16 cellular contexts compared by ENCODE assay signal in the genomic region with DNA sequence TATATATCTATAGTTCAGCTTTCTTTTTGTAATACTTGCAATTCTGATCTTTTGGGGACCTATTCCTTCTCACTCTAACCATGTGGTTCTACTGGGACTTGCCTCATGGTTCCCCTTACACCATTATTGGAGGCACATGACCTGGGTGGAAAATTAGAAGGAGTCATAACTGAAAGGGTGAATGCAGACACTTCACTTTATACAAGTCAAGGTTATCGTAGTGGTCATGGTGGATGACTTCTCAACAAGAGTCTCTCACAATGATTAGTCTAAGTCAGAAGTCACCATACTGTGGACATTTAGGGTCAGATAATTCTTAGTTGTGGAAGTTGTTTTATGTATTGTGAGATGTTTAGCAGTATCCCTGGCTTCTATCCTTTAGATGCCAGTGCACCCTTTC. TPM values are rescaled to one million over a fixed set of nuclear protein-coding genes. Genes with fewer than 3 reads are reported as not detected.
DNase-seq lines count a peak whose midpoint lies in the region; ATAC-seq and TF ChIP-seq lines count a peak whose summit lies in the region.
"Had no signal": no experiment of that assay in that cellular context is flagged by ENCODE, and none has a peak within 500 bp of the region (broad histone marks: within the 10 kb centered on the region; RNA-seq: fewer than 3 reads in every experiment).

No MANE protein-coding gene starts in this region.

- H4K20me1 ChIP-seq in GM23248 (ENCODE audit: insufficient read depth): no peaks in the 10 kb centered on the region

- H3K27me3 Mint-ChIP-seq in activated CD8-positive, alpha-beta T cell treated with anti-CD3 and anti-CD28 coated beads for 36 hours: no peaks in the 10 kb centered on the region
- H3K27me3 Mint-ChIP-seq in activated CD8-positive, alpha-beta T cell treated with anti-CD3 and anti-CD28 coated beads, Interleukin-2, amount 10 ng/mL, durations not matched to agents 7 days and 5 days (ENCODE audit: low read depth): no peaks in the 10 kb centered on the region
- no peaks in the 10 kb centered on the region for H3K27me3 Mint-ChIP-seq in stimulated activated naive CD8-positive, alpha-beta T cell treated with anti-CD3 and anti-CD28 coated beads, Interleukin-15, amount 100 ng/mL, for 72 hours
- H3K27me3 Mint-ChIP-seq: CD4-positive, alpha-beta memory T cell had no signal

- peak; percentile 42 for ATAC-seq in activated CD8-positive, alpha-beta T cell treated with anti-CD3 and anti-CD28 coated beads for 36 hours
- ATAC-seq in activated CD8-positive, alpha-beta T cell treated with anti-CD3 and anti-CD28 coated beads, Interleukin-2, amount 10 ng/mL, durations not matched to agents 7 days and 5 days: no peak
- ATAC-seq in HG03354 (IDR thresholded peaks at IDR 0.05; ENCODE audit: poor library complexity, severe bottlenecking, unreplicated experiment) (peak; percentile 54), HG03460 (IDR thresholded peaks at IDR 0.05; ENCODE audit: unreplicated experiment) (no peak)
- ATAC-seq in stimulated activated naive CD8-positive, alpha-beta T cell treated with anti-CD3 and anti-CD28 coated beads, Interleukin-15, amount 100 ng/mL, for 72 hours: peak; percentile 45

- H3K36me3 ChIP-seq in GM23248 (ENCODE audit: low read depth): no peaks in the 10 kb centered on the region
- H3K36me3 ChIP-seq: right atrium auricular region, upper lobe of left lung had no signal

- WGBS in GM23248 (ENCODE audit: low coverage in 1 of 2, low lambda C conversion rate in 2 of 2, missing lambda C conversion rate in 2 of 2), 2 experiments: 88 to 100% methylated on average over 1 of the region's 1 CpG

- no peak overlapping the region for H3K27ac Mint-ChIP-seq in activated CD8-positive, alpha-beta T cell treated with anti-CD3 and anti-CD28 coated beads for 36 hours
- no peak overlapping the region for H3K27ac Mint-ChIP-seq in activated CD8-positive, alpha-beta T cell treated with anti-CD3 and anti-CD28 coated beads, Interleukin-2, amount 10 ng/mL, durations not matched to agents 7 days and 5 days
- no peak overlapping the region for H3K27ac Mint-ChIP-seq in stimulated activated naive CD8-positive, alpha-beta T cell treated with anti-CD3 and anti-CD28 coated beads, Interleukin-15, amount 100 ng/mL, for 72 hours
- H3K27ac Mint-ChIP-seq: CD4-positive, alpha-beta memory T cell; nephron progenitor cell; T-helper 1 cell treated with Interleukin-12 subunit alpha and Interleukin-12 subunit beta and Interleukin-4 antibody, amounts not matched to agents 30 μg/mL and 1 μg/mL, for 36 hours had no signal

- H3K36me3 Mint-ChIP-seq in activated CD8-positive, alpha-beta T cell treated with anti-CD3 and anti-CD28 coated beads for 36 hours (ENCODE audit: low read depth): no peaks in the 10 kb centered on the region
- H3K36me3 Mint-ChIP-seq in activated CD8-positive, alpha-beta T cell treated with anti-CD3 and anti-CD28 coated beads, Interleukin-2, amount 10 ng/mL, durations not matched to agents 7 days and 5 days (ENCODE audit: low read depth): no peaks in the 10 kb centered on the region
- H3K36me3 Mint-ChIP-seq: CD4-positive, alpha-beta memory T cell had no signal

- H3K9ac ChIP-seq in GM23248: no peak overlapping the region

- no peaks in the 10 kb centered on the region for H3K27me3 ChIP-seq in GM23248 (replicated peaks; ENCODE audit: insufficient read depth)
- H3K27me3 ChIP-seq: right atrium auricular region, upper lobe of left lung had no signal

- in situ Hi-C loops in GM23248 (cut with MboI): no loop called here

- H3K4me1 Mint-ChIP-seq in activated CD8-positive, alpha-beta T cell treated with anti-CD3 and anti-CD28 coated beads for 36 hours (ENCODE audit: low read depth): peaks cover 12% of the 10 kb centered on the region
- H3K4me1 Mint-ChIP-seq in activated CD8-positive, alpha-beta T cell treated with anti-CD3 and anti-CD28 coated beads, Interleukin-2, amount 10 ng/mL, durations not matched to agents 7 days and 5 days (ENCODE audit: low read depth): peaks cover 9% of the 10 kb centered on the region
- peaks cover 29% of the 10 kb centered on the region for H3K4me1 Mint-ChIP-seq in stimulated activated naive CD8-positive, alpha-beta T cell treated with anti-CD3 and anti-CD28 coated beads, Interleukin-15, amount 100 ng/mL, for 72 hours
- H3K4me1 Mint-ChIP-seq: nephron progenitor cell had no signal

- H3K4me1 ChIP-seq in GM23248 (ENCODE audit: insufficient read depth): peaks cover 18% of the 10 kb centered on the region
- H3K4me1 ChIP-seq: right atrium auricular region, upper lobe of left lung had no signal

- no peaks in the 10 kb centered on the region for H3K9me2 ChIP-seq in GM23248 (ENCODE audit: insufficient read depth)

- peaks cover 14% of the 10 kb centered on the region; the same call in 1 of the 2 replicates for H3F3A ChIP-seq in GM23248 (ENCODE audit: insufficient read depth)

- no peak overlapping the region for H3K4me3 Mint-ChIP-seq in activated CD8-positive, alpha-beta T cell treated with anti-CD3 and anti-CD28 coated beads for 36 hours
- H3K4me3 Mint-ChIP-seq in activated CD8-positive, alpha-beta T cell treated with anti-CD3 and anti-CD28 coated beads, Interleukin-2, amount 10 ng/mL, durations not matched to agents 7 days and 5 days: no peak overlapping the region
- H3K4me3 Mint-ChIP-seq in stimulated activated naive CD8-positive, alpha-beta T cell treated with anti-CD3 and anti-CD28 coated beads, Interleukin-15, amount 100 ng/mL, for 72 hours: no peak overlapping the region
- H3K4me3 Mint-ChIP-seq: CD4-positive, alpha-beta memory T cell; nephron progenitor cell; T-helper 1 cell treated with Interleukin-12 subunit alpha and Interleukin-12 subunit beta and Interleukin-4 antibody, amounts not matched to agents 30 μg/mL and 1 μg/mL, for 36 hours had no signal

- DNase-seq in activated CD8-positive, alpha-beta T cell treated with anti-CD3 and anti-CD28 coated beads for 36 hours: no peak
- no peak for DNase-seq in activated CD8-positive, alpha-beta T cell treated with anti-CD3 and anti-CD28 coated beads, Interleukin-2, amount 10 ng/mL, durations not matched to agents 7 days and 5 days
- DNase-seq in GM23248: no peak
- no peak for DNase-seq in stimulated activated naive CD8-positive, alpha-beta T cell treated with anti-CD3 and anti-CD28 coated beads, Interleukin-15, amount 100 ng/mL, for 72 hours
- no peak for DNase-seq in caudate nucleus (lab: John Stamatoyannopoulos, UW)
- no peak for DNase-seq in GM19240 (ENCODE audit: insufficient read length, low spot score)
- DNase-seq: activated T-cell treated with anti-CD3 and anti-CD28 coated beads, Interleukin-2, amount 50 U/mL, for 1 hour; NCI-H2081 treated with DMSO at 0.1 percent for 48 hours; upper lobe of left lung had no signal

- TF ChIP-seq CTCF in activated CD8-positive, alpha-beta T cell treated with anti-CD3 and anti-CD28 coated beads for 36 hours (IDR thresholded peaks at IDR 0.05): no peak

- no peak overlapping the region for H3K4me2 ChIP-seq in GM23248 (ENCODE audit: unreplicated experiment)

- no peaks in the 10 kb centered on the region for H3K79me2 ChIP-seq in GM23248 (ENCODE audit: insufficient read depth)

- CTCF ChIA-PET in activated CD8-positive, alpha-beta T cell treated with anti-CD3 and anti-CD28 coated beads for 36 hours (lab: Charles Lee): interaction anchor here (1.0 kb wide), 1 partner anchor 18 kb away, joined by 4 read pairs; no protein-coding TSS in a partner anchor
- CTCF ChIA-PET in activated CD8-positive, alpha-beta T cell treated with anti-CD3 and anti-CD28 coated beads, Interleukin-2, amount 10 ng/mL, durations not matched to agents 7 days and 5 days (lab: Charles Lee): no interaction called here

- H3K9me3 Mint-ChIP-seq in activated CD8-positive, alpha-beta T cell treated with anti-CD3 and anti-CD28 coated beads for 36 hours: no peaks in the 10 kb centered on the region
- no peaks in the 10 kb centered on the region for H3K9me3 Mint-ChIP-seq in activated CD8-positive, alpha-beta T cell treated with anti-CD3 and anti-CD28 coated beads, Interleukin-2, amount 10 ng/mL, durations not matched to agents 7 days and 5 days (ENCODE audit: insufficient read depth)
- H3K9me3 Mint-ChIP-seq in stimulated activated naive CD8-positive, alpha-beta T cell treated with anti-CD3 and anti-CD28 coated beads, Interleukin-15, amount 100 ng/mL, for 72 hours: no peaks in the 10 kb centered on the region
- H3K9me3 Mint-ChIP-seq: CD4-positive, alpha-beta memory T cell; T-helper 1 cell treated with Interleukin-12 subunit alpha and Interleukin-12 subunit beta and Interleukin-4 antibody, amounts not matched to agents 30 μg/mL and 1 μg/mL, for 36 hours had no signal

- intact Hi-C loops in activated CD8-positive, alpha-beta T cell treated with anti-CD3 and anti-CD28 coated beads for 36 hours (cut with micrococcal nuclease): no loop called here

- no peak overlapping the region for H3K4me3 ChIP-seq in GM23248
- H3K4me3 ChIP-seq: right atrium auricular region, upper lobe of left lung had no signal

- H3K9me3 ChIP-seq in GM23248 (ENCODE audit: low read depth): no peaks in the 10 kb centered on the region
- H3K9me3 ChIP-seq: right atrium auricular region, upper lobe of left lung had no signal

- POLR2A ChIA-PET in activated CD8-positive, alpha-beta T cell treated with anti-CD3 and anti-CD28 coated beads for 36 hours (lab: Charles Lee): no interaction called here
- POLR2A ChIA-PET in activated CD8-positive, alpha-beta T cell treated with anti-CD3 and anti-CD28 coated beads, Interleukin-2, amount 10 ng/mL, durations not matched to agents 7 days and 5 days (lab: Charles Lee): interaction anchor here (1.5 kb wide), 1 partner anchor 10 kb away, joined by 3 read pairs; the partner anchor contains the start of gene EIF4E

- no peak overlapping the region for H3K27ac ChIP-seq in GM23248
- no peak overlapping the region for H3K27ac ChIP-seq in caudate nucleus (ENCODE audit: low read depth, low read length)
- H3K27ac ChIP-seq: right atrium auricular region, RWPE1, upper lobe of left lung had no signal

- H2AFZ ChIP-seq in GM23248: peak overlapping the region; percentile 47

RNA-seq across cellular contexts. Expression of gene EIF4E, which starts 10.5 kb away (rescaled TPM):
- total RNA-seq in activated CD8-positive, alpha-beta T cell treated with anti-CD3 and anti-CD28 coated beads for 36 hours: 100 to 1,000 TPM; 118 to 121 TPM
- 100 to 1,000 TPM; 103 to 105 TPM for total RNA-seq in activated CD8-positive, alpha-beta T cell treated with anti-CD3 and anti-CD28 coated beads, Interleukin-2, amount 10 ng/mL, durations not matched to agents 7 days and 5 days
- 133 and 135 TPM in 2 replicates for total RNA-seq in GM23248 (2014; rRNA removed; shearing (Covaris generic))
- 105 and 113 TPM in 2 replicates for polyA plus RNA-seq in GM23248 (2016; fragmentation: Nextera tagmentation; extraction: Ambion mirVana)

RNA-seq across cellular contexts. Expression of gene METAP1, which starts 56.1 kb away (rescaled TPM):
- 10 to 100 TPM; 67.1 to 70.4 TPM for total RNA-seq in activated CD8-positive, alpha-beta T cell treated with anti-CD3 and anti-CD28 coated beads for 36 hours
- total RNA-seq in activated CD8-positive, alpha-beta T cell treated with anti-CD3 and anti-CD28 coated beads, Interleukin-2, amount 10 ng/mL, durations not matched to agents 7 days and 5 days: 10 to 100 TPM; 47.3 to 58.7 TPM
- total RNA-seq in GM23248 (2014; rRNA removed; shearing (Covaris generic)): 43.4 and 59.2 TPM in 2 replicates
- polyA plus RNA-seq in GM23248 (2016; fragmentation: Nextera tagmentation; extraction: Ambion mirVana): 33.3 and 35.9 TPM in 2 replicates

Comparison
In these comparisons a context has a peak if more than half of its experiments do, and no peak if none do; other contexts are left out.
1. ATAC-seq: peak in activated CD8-positive, alpha-beta T cell treated with anti-CD3 and anti-CD28 coated beads for 36 hours (single experiment), HG03354 (single experiment) and stimulated activated naive CD8-positive, alpha-beta T cell treated with anti-CD3 and anti-CD28 coated beads, Interleukin-15, amount 100 ng/mL, for 72 hours (single experiment); none in activated CD8-positive, alpha-beta T cell treated with anti-CD3 and anti-CD28 coated beads, Interleukin-2, amount 10 ng/mL, durations not matched to agents 7 days and 5 days (single experiment) and HG03460 (single experiment).